ENCODE assay signal across 1 cellular context in the genomic region with DNA sequence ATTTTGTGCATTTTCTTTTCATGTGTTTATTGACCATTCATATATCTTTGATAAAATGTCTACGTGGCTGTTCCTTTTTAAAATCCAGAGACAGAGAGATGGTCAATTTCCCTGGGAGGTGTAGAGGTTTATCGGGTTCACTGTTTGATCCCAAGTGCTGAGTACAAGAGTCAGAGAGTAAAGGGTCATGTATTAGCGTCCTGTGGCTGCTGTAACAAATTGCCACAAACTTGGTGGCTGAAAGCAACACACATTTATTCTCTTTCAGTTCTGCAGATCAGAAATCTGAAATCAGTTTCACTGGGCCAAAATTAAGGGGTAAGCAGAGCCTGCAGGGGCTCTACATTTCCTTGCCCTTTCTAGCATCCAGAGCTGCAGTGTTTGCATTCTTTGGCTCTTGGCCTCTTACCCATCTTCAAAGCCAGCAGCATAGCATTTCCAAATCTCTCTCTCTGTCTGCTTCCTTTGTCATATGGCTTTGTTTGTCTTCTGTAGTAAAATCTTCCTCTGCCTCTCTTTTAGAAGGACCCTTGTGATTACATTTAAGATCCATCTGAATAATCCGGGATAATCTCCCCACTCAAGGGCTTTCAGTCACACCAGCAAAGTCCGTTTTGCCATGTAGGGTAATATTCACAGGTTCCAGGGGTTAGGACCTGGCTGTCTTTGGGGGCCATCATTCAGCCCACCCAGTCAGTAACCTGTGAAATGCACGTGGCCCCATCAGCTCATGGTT.
TF ChIP-seq lines count a peak whose summit lies in the region.

No MANE protein-coding gene starts in this region.

TF ChIP-seq in GM12878, 131 proteins besides CTCF, POLR2A, EP300 and RAD21:
- no peak for TF ChIP-seq POLR2AphosphoS5 (IDR thresholded peaks at IDR 0.05; ENCODE audit: low read length)
- no peak for TF ChIP-seq CEBPZ (IDR thresholded peaks at IDR 0.05; ENCODE audit: low read depth, low read length)
